ENCODE assay signal across 23 cellular contexts in genomic region chr20:63530788-63531160, GRCh38. TPM values are rescaled to one million over a fixed set of nuclear protein-coding genes. Genes with fewer than 3 reads are reported as not detected.
DNase-seq lines count a peak whose midpoint lies in the region; ATAC-seq, FAIRE-seq and TF ChIP-seq lines count a peak whose summit lies in the region.
"Had no signal": no experiment of that assay in that cellular context is flagged by ENCODE, and none has a peak within 500 bp of the region (broad histone marks: within the 10 kb centered on the region; RNA-seq: fewer than 3 reads in every experiment).

No MANE protein-coding gene starts in this region.

- H3K4me3 ChIP-seq in kidney (ENCODE audit: low read length in 2 of 2) = no peak overlapping the region

- no peak overlapping the region for H3K27ac Mint-ChIP-seq in natural killer cell treated with Interleukin-12 subunit alpha and Interleukin-12 subunit beta and Interleukin-15 and Interleukin-18, amount 100 ng/mL, for 72 hours
- H3K27ac Mint-ChIP-seq in natural killer cell (no peak overlapping the region), osteocyte (ENCODE audit: unreplicated experiment) (no peak overlapping the region)
- H3K27ac Mint-ChIP-seq: activated CD8-positive, alpha-beta T cell treated with anti-CD3 and anti-CD28 coated beads, Interleukin-2, amount 10 ng/mL, durations not matched to agents 7 days and 5 days; activated T-cell treated with anti-CD3 and anti-CD28 coated beads, Interleukin-2, amount 50 U/mL, for 24 hours; naive thymus-derived CD4-positive, alpha-beta T cell had no signal

- no peak for FAIRE-seq in kidney (lab: Jason Lieb, UNC)
- FAIRE-seq: keratinocyte had no signal

- no peaks in the 10 kb centered on the region for H3K36me3 Mint-ChIP-seq in natural killer cell treated with Interleukin-12 subunit alpha and Interleukin-12 subunit beta and Interleukin-15 and Interleukin-18, amount 100 ng/mL, for 72 hours
- no peaks in the 10 kb centered on the region for H3K36me3 Mint-ChIP-seq in natural killer cell
- no peaks in the 10 kb centered on the region for H3K36me3 Mint-ChIP-seq in osteocyte (ENCODE audit: unreplicated experiment)
- H3K36me3 Mint-ChIP-seq: CD14-positive monocyte had no signal

- peaks cover 0 to 4% of the 10 kb centered on the region in 2 donors for H3K4me1 Mint-ChIP-seq in natural killer cell treated with Interleukin-12 subunit alpha and Interleukin-12 subunit beta and Interleukin-15 and Interleukin-18, amount 100 ng/mL, for 72 hours (ENCODE audit: low read depth in 2 of 2)
- H3K4me1 Mint-ChIP-seq in natural killer cell (no peaks in the 10 kb centered on the region), osteocyte (ENCODE audit: unreplicated experiment) (no peaks in the 10 kb centered on the region)

- no peak for TF ChIP-seq CTCF in natural killer cell (IDR thresholded peaks at IDR 0.05)
- TF ChIP-seq CTCF in kidney (IDR thresholded peaks at IDR 0.05; ENCODE audit: borderline replicate concordance, extremely low read depth, insufficient read depth) = no peak
- no peak for TF ChIP-seq CTCF in osteocyte (IDR thresholded peaks at IDR 0.05)

- H3K9ac ChIP-seq in kidney (ENCODE audit: low read length in 2 of 2) = no peak overlapping the region

- no peak for ATAC-seq in natural killer cell treated with Interleukin-12 subunit alpha and Interleukin-12 subunit beta and Interleukin-15 and Interleukin-18, amount 100 ng/mL, for 72 hours
- no peak for ATAC-seq in natural killer cell
- ATAC-seq: activated CD8-positive, alpha-beta T cell treated with anti-CD3 and anti-CD28 coated beads, Interleukin-2, amount 10 ng/mL, durations not matched to agents 7 days and 5 days; naive thymus-derived CD4-positive, alpha-beta T cell had no signal

- H3K4me3 Mint-ChIP-seq in natural killer cell treated with Interleukin-12 subunit alpha and Interleukin-12 subunit beta and Interleukin-15 and Interleukin-18, amount 100 ng/mL, for 72 hours = no peak overlapping the region
- H3K4me3 Mint-ChIP-seq in natural killer cell (no peak overlapping the region), osteocyte (ENCODE audit: unreplicated experiment) (no peak overlapping the region)
- H3K4me3 Mint-ChIP-seq: activated CD8-positive, alpha-beta T cell treated with anti-CD3 and anti-CD28 coated beads, Interleukin-2, amount 10 ng/mL, durations not matched to agents 7 days and 5 days; activated T-cell treated with anti-CD3 and anti-CD28 coated beads, Interleukin-2, amount 50 U/mL, for 24 hours; CD14-positive monocyte; naive thymus-derived CD4-positive, alpha-beta T cell had no signal

- H3K9me3 Mint-ChIP-seq in natural killer cell treated with Interleukin-12 subunit alpha and Interleukin-12 subunit beta and Interleukin-15 and Interleukin-18, amount 100 ng/mL, for 72 hours = no peaks in the 10 kb centered on the region
- H3K9me3 Mint-ChIP-seq in natural killer cell (no peaks in the 10 kb centered on the region), osteocyte (ENCODE audit: unreplicated experiment) (no peaks in the 10 kb centered on the region)
- H3K9me3 Mint-ChIP-seq: activated T-cell treated with anti-CD3 and anti-CD28 coated beads, Interleukin-2, amount 50 U/mL, for 24 hours had no signal

- H3K27me3 Mint-ChIP-seq in natural killer cell treated with Interleukin-12 subunit alpha and Interleukin-12 subunit beta and Interleukin-15 and Interleukin-18, amount 100 ng/mL, for 72 hours = peaks cover 0 to 4% of the 10 kb centered on the region in 2 donors
- H3K27me3 Mint-ChIP-seq in natural killer cell (ENCODE audit: low read depth in 2 of 2) (peaks cover 0 to 4% of the 10 kb centered on the region in 2 donors), osteocyte (ENCODE audit: unreplicated experiment) (no peaks in the 10 kb centered on the region)
- H3K27me3 Mint-ChIP-seq: activated T-cell treated with anti-CD3 and anti-CD28 coated beads, Interleukin-2, amount 50 U/mL, for 24 hours; naive thymus-derived CD4-positive, alpha-beta T cell had no signal

- no peaks in the 10 kb centered on the region for H3K4me1 ChIP-seq in kidney (ENCODE audit: control insufficient read depth in 1 of 2, insufficient read depth in 1 of 2, low read depth in 1 of 2, low read length in 2 of 2)

- no peaks in the 10 kb centered on the region for H3K9me3 ChIP-seq in kidney (ENCODE audit: control insufficient read depth in 1 of 2, low read length in 2 of 2)

- DNase-seq in natural killer cell treated with Interleukin-12 subunit alpha and Interleukin-12 subunit beta and Interleukin-15 and Interleukin-18, amount 100 ng/mL, for 72 hours (ENCODE audit: low spot score) = peak; percentile 41
- no peak for DNase-seq in natural killer cell
- DNase-seq in kidney = peak; percentile 63
- DNase-seq in germinal center (ENCODE audit: low spot score) = no peak
- no peak for DNase-seq in osteocyte (ENCODE audit: extremely low spot score, unreplicated experiment)
- no peak for DNase-seq in activated CD4-positive, alpha-beta T cell treated with anti-CD3 and anti-CD28 coated beads for 4 hours
- DNase-seq: ACHN; activated CD4-positive, CD25-positive, alpha-beta regulatory T cell; activated CD8-positive, alpha-beta T cell treated with anti-CD3 and anti-CD28 coated beads, Interleukin-2, amount 10 ng/mL, durations not matched to agents 7 days and 5 days; activated naive CD4-positive, alpha-beta T cell; activated T-cell treated with anti-CD3 and anti-CD28 coated beads, Interleukin-2, amount 50 U/mL, for 24 hours; amygdala; dermis blood vessel endothelial cell; hypothalamus; mesenchymal stem cell; naive thymus-derived CD4-positive, alpha-beta T cell; NCI-H510A; NK-92 treated with Interleukin-12 subunit alpha and Interleukin-12 subunit beta, amount 100 ng/mL, for 24 hours; stimulated activated naive CD4-positive, alpha-beta T cell; T1000 had no signal

- intact Hi-C loops in natural killer cell (cut with micrococcal nuclease) = no loop called here
- intact Hi-C loops in kidney (cut with DNase I) = no loop called here

- H3K27ac ChIP-seq in kidney (ENCODE audit: low read depth in 2 of 2, low read length in 2 of 2) = no peak overlapping the region

- H3K36me3 ChIP-seq in kidney (ENCODE audit: control insufficient read depth in 1 of 2, insufficient read depth in 2 of 2, low read length in 2 of 2) = no peaks in the 10 kb centered on the region

RNA-seq across cellular contexts. Expression of gene PTK6, which starts 6.4 kb away (rescaled TPM):
- total RNA-seq in natural killer cell treated with Interleukin-12 subunit alpha and Interleukin-12 subunit beta and Interleukin-15 and Interleukin-18, amount 100 ng/mL, for 72 hours = under 1 TPM in 1 of 2 donors, not detected in 1; 0.19 TPM
- under 1 TPM in 2 of 3 donors, not detected in 1; 0.16 to 0.48 TPM for total RNA-seq in natural killer cell
- total RNA-seq in kidney = 1.1 TPM
- 0.26 TPM for polyA plus RNA-seq in kidney (ENCODE audit: insufficient read depth, low read depth, low replicate concordance)
- total RNA-seq in osteocyte = 0.13 TPM in 1 of 2 replicates, not detected in the other

RNA-seq across cellular contexts. Expression of gene PPDPF, which starts 10.2 kb away (rescaled TPM):
- total RNA-seq in natural killer cell treated with Interleukin-12 subunit alpha and Interleukin-12 subunit beta and Interleukin-15 and Interleukin-18, amount 100 ng/mL, for 72 hours = 10 to 100 TPM; 66.4 to 96.9 TPM
- total RNA-seq in natural killer cell (100 to 1,000 TPM in 2 of 3 donors, 10 to 100 TPM in 1; 95.5 to 197 (median 159) TPM), kidney (578 TPM), osteocyte (220 and 239 TPM in 2 replicates)
- polyA plus RNA-seq in kidney (ENCODE audit: insufficient read depth, low read depth, low replicate concordance) = 961 TPM

RNA-seq across cellular contexts. Expression of gene SRMS, which starts 16.8 kb away (rescaled TPM):
- not detected for total RNA-seq in natural killer cell treated with Interleukin-12 subunit alpha and Interleukin-12 subunit beta and Interleukin-15 and Interleukin-18, amount 100 ng/mL, for 72 hours
- total RNA-seq in natural killer cell = under 1 TPM in 2 of 3 donors, not detected in 1; 0.16 to 0.23 TPM
- 0.38 TPM for total RNA-seq in kidney
- polyA plus RNA-seq in kidney (ENCODE audit: insufficient read depth, low read depth, low replicate concordance) = not detected
- not detected in 2 replicates for total RNA-seq in osteocyte
- total RNA-seq: activated CD8-positive, alpha-beta T cell treated with anti-CD3 and anti-CD28 coated beads, Interleukin-2, amount 10 ng/mL, durations not matched to agents 7 days and 5 days; dermis blood vessel endothelial cell; posterior vena cava had no signal
- polyA plus RNA-seq: CD14-positive monocyte; naive thymus-derived CD4-positive, alpha-beta T cell had no signal

RNA-seq across cellular contexts. Expression of gene FNDC11, which starts 23.2 kb away (rescaled TPM):
- under 1 TPM; 0.31 to 0.39 TPM for total RNA-seq in natural killer cell treated with Interleukin-12 subunit alpha and Interleukin-12 subunit beta and Interleukin-15 and Interleukin-18, amount 100 ng/mL, for 72 hours
- total RNA-seq in natural killer cell (under 1 TPM; 0.19 to 0.75 (median 0.25) TPM), kidney (1.6 TPM), osteocyte (0.13 and 0.34 TPM in 2 replicates)
- polyA plus RNA-seq in kidney (ENCODE audit: insufficient read depth, low read depth, low replicate concordance) = 0.47 TPM
- polyA plus RNA-seq: CD14-positive monocyte had no signal

RNA-seq across cellular contexts. Expression of gene EEF1A2, which starts 31.9 kb away (rescaled TPM):
- total RNA-seq in natural killer cell treated with Interleukin-12 subunit alpha and Interleukin-12 subunit beta and Interleukin-15 and Interleukin-18, amount 100 ng/mL, for 72 hours = 1 to 10 TPM; 3.1 to 6.1 TPM
- total RNA-seq in natural killer cell (under 1 TPM; 0.14 to 0.86 (median 0.35) TPM), kidney (18.1 TPM), osteocyte (0.56 and 0.68 TPM in 2 replicates)
- polyA plus RNA-seq in kidney (ENCODE audit: insufficient read depth, low read depth, low replicate concordance) = 1.5 TPM
- total RNA-seq: activated CD8-positive, alpha-beta T cell treated with anti-CD3 and anti-CD28 coated beads, Interleukin-2, amount 10 ng/mL, durations not matched to agents 7 days and 5 days had no signal
- polyA plus RNA-seq: CD14-positive monocyte had no signal

Comparison
In these comparisons a context has a peak if more than half of its experiments do, and no peak if none do; other contexts are left out.
1. DNase-seq: peak in natural killer cell treated with Interleukin-12 subunit alpha and Interleukin-12 subunit beta and Interleukin-15 and Interleukin-18, amount 100 ng/mL, for 72 hours (single experiment) and kidney (single experiment); none in natural killer cell (single experiment), germinal center (single experiment), osteocyte (single experiment) and activated CD4-positive, alpha-beta T cell treated with anti-CD3 and anti-CD28 coated beads for 4 hours (0 of 2).